ENCODE assay signal across 8 cellular contexts in genomic region chr12:5432011-5432400, GRCh38. TPM values are rescaled to one million over a fixed set of nuclear protein-coding genes. Genes with fewer than 3 reads are reported as not detected.
DNase-seq lines count a peak whose midpoint lies in the region; ATAC-seq and TF ChIP-seq lines count a peak whose summit lies in the region.

Gene NTF3 (plus strand): TSS chr12:5432108. CDS start chr12:5432325, 217 bp downstream.

- H3K4me3 Mint-ChIP-seq in HFFc6, result no peak within 1 kb of the TSS; the same call in 1 of the 2 replicates

- intact Hi-C loops in lower lobe of right lung (cut with DNase I) (no loop called here), vagina (cut with DNase I) (no loop called here)

- no peaks in the 10 kb centered on the region for H3K36me3 ChIP-seq in lower lobe of right lung
- H3K36me3 ChIP-seq in vagina, result no peaks in the 10 kb centered on the region

- H3K9me3 ChIP-seq in lower lobe of right lung, result no peaks in the 10 kb centered on the region
- no peaks in the 10 kb centered on the region for H3K9me3 ChIP-seq in vagina

- peaks cover 13% of the 10 kb centered on the region; the same call in 1 of the 2 replicates for H3K27me3 Mint-ChIP-seq in HFFc6 (ENCODE audit: insufficient read depth)

- DNase-seq in AG08395 (ENCODE audit: low spot score) (peak; percentile 80), HFFc6 (peak; percentile 41), cerebellum (ENCODE audit: low spot score) (peak; percentile 75), lower lobe of right lung (no peak), vagina (ENCODE audit: extremely low spot score in 2 of 2) (no peak), KG1 (lab: John Stamatoyannopoulos, UW) (no peak)
- DNase-seq in stimulated activated CD4-positive, alpha-beta T cell treated with anti-CD3 and anti-CD28 coated beads, Interleukin-4, amount 100 ng/mL, for 1 hour, result no peak
- DNase-seq in effector CD4-positive, alpha-beta T cell, result no peak

- H3K9me3 Mint-ChIP-seq in HFFc6, result no peaks in the 10 kb centered on the region

- ATAC-seq in lower lobe of right lung, result no peak

- peak within 1 kb of the TSS; percentile 81 for H3K27ac Mint-ChIP-seq in HFFc6

- TF ChIP-seq POLR2A in vagina (IDR thresholded peaks at IDR 0.05), result peak in 1 of 2 donors; percentile 36

- peaks cover 24% of the 10 kb centered on the region for H3K4me1 Mint-ChIP-seq in HFFc6 (ENCODE audit: low read depth)

- no peaks in the 10 kb centered on the region for H3K36me3 Mint-ChIP-seq in HFFc6 (ENCODE audit: low read depth)

- H3K27me3 ChIP-seq in lower lobe of right lung (ENCODE audit: low read depth) (peaks cover 65% of the 10 kb centered on the region), vagina (no peaks in the 10 kb centered on the region)

- peak within 1 kb of the TSS; percentile 41 for H3K4me3 ChIP-seq in lower lobe of right lung
- H3K4me3 ChIP-seq in vagina, result peak within 1 kb of the TSS; percentile 56 to 69

- H3K4me1 ChIP-seq in lower lobe of right lung (peaks cover 36% of the 10 kb centered on the region), vagina (peaks cover 67% of the 10 kb centered on the region)

- H3K27ac ChIP-seq in lower lobe of right lung (no peak within 1 kb of the TSS), vagina (peak within 1 kb of the TSS; percentile 73)

- no peak for TF ChIP-seq CTCF in HFFc6 (IDR thresholded peaks at IDR 0.05)
- no peak for TF ChIP-seq CTCF in lower lobe of right lung (IDR thresholded peaks at IDR 0.05)
- TF ChIP-seq CTCF in vagina (IDR thresholded peaks at IDR 0.05), result no peak

RNA-seq across cellular contexts. Expression of gene NTF3, which starts in this region (rescaled TPM):
- 1 to 10 TPM; 5.2 to 9.5 (median 8.6) TPM for total RNA-seq in HFFc6 (2021; fragmentation: NEBNext Ultra II Directional; extraction: Animal tissue kit (Norgen Biotek cat#: 25700))
- total RNA-seq in cerebellum, result 17.1 TPM
- total RNA-seq in lower lobe of right lung, result 1.2 TPM
- 1.7 TPM for total RNA-seq in vagina

Comparison
In these comparisons a context has a peak if more than half of its experiments do, and no peak if none do; other contexts are left out.
1. DNase-seq: peak in AG08395 (single experiment), HFFc6 (single experiment) and cerebellum (single experiment); none in lower lobe of right lung (single experiment), vagina (0 of 2), stimulated activated CD4-positive, alpha-beta T cell treated with anti-CD3 and anti-CD28 coated beads, Interleukin-4, amount 100 ng/mL, for 1 hour (single experiment), effector CD4-positive, alpha-beta T cell (single experiment) and KG1 (single experiment).